ENCODE assay signal across 8 cellular contexts in genomic region chr5:81779125-81779934, GRCh38. TPM values are rescaled to one million over a fixed set of nuclear protein-coding genes. Genes with fewer than 3 reads are reported as not detected.
DNase-seq lines count a peak whose midpoint lies in the region; ATAC-seq and TF ChIP-seq lines count a peak whose summit lies in the region.

No MANE protein-coding gene starts in this region.

- CTCF ChIA-PET in activated CD8-positive, alpha-beta memory T cell treated with anti-CD3 and anti-CD28 coated beads, Interleukin-2, amount 10 ng/mL, durations not matched to agents 7 days and 5 days (lab: Charles Lee): interaction anchor here (1.3 to 1.7 kb wide), 4 partner anchors 13 to 77 kb away, joined by 4 to 8 read pairs (median 6); partner anchors contain the start of gene SSBP2

- H3K36me3 Mint-ChIP-seq in activated CD8-positive, alpha-beta memory T cell treated with anti-CD3 and anti-CD28 coated beads, Interleukin-2, amount 10 ng/mL, durations not matched to agents 7 days and 5 days: peaks cover 8% of the 10 kb centered on the region

- no peaks in the 10 kb centered on the region for H3K9me3 Mint-ChIP-seq in activated CD8-positive, alpha-beta memory T cell treated with anti-CD3 and anti-CD28 coated beads, Interleukin-2, amount 10 ng/mL, durations not matched to agents 7 days and 5 days (ENCODE audit: low read depth)

- ATAC-seq in GM21786 (IDR thresholded peaks at IDR 0.05; ENCODE audit: unreplicated experiment) (peak; percentile 93), esophagus mucosa (peak; percentile 74), HG02970 (IDR thresholded peaks at IDR 0.05; ENCODE audit: low FRiP score, unreplicated experiment) (no peak)
- peak; percentile 89 for ATAC-seq in activated CD8-positive, alpha-beta memory T cell treated with anti-CD3 and anti-CD28 coated beads, Interleukin-2, amount 10 ng/mL, durations not matched to agents 7 days and 5 days

- peak overlapping the region; percentile 87 for H3K27ac ChIP-seq in vagina

- H3K4me3 Mint-ChIP-seq in activated CD8-positive, alpha-beta memory T cell treated with anti-CD3 and anti-CD28 coated beads, Interleukin-2, amount 10 ng/mL, durations not matched to agents 7 days and 5 days: peak overlapping the region; percentile 73

- no peak for TF ChIP-seq POLR2A in vagina (IDR thresholded peaks at IDR 0.05)

- peak overlapping the region; percentile 87 for H3K27ac Mint-ChIP-seq in activated CD8-positive, alpha-beta memory T cell treated with anti-CD3 and anti-CD28 coated beads, Interleukin-2, amount 10 ng/mL, durations not matched to agents 7 days and 5 days

- H3K27me3 Mint-ChIP-seq in activated CD8-positive, alpha-beta memory T cell treated with anti-CD3 and anti-CD28 coated beads, Interleukin-2, amount 10 ng/mL, durations not matched to agents 7 days and 5 days: no peaks in the 10 kb centered on the region

- peak overlapping the region; percentile 39 for H2AFZ ChIP-seq in neuron (ENCODE audit: low read depth, low read length)

- H3K4me3 ChIP-seq in GM06990 (replicated peaks; ENCODE audit: low read depth, low read length) (peak overlapping the region; percentile 52), neuron (ENCODE audit: low read length) (no peak overlapping the region), vagina (peak overlapping the region; percentile 31 to 32)

- peaks cover 10% of the 10 kb centered on the region for H3K4me1 ChIP-seq in neuron (ENCODE audit: insufficient read depth, low read length)
- H3K4me1 ChIP-seq in vagina: peaks cover 22% of the 10 kb centered on the region

- intact Hi-C loops in vagina (cut with DNase I): no loop called here

- peak; percentile 41 for DNase-seq in GM06990 (ENCODE audit: extremely low read depth, insufficient read length)
- DNase-seq in M059J (ENCODE audit: low read depth): peak; percentile 66
- DNase-seq in activated CD8-positive, alpha-beta memory T cell treated with anti-CD3 and anti-CD28 coated beads, Interleukin-2, amount 10 ng/mL, durations not matched to agents 7 days and 5 days: peak; percentile 63
- DNase-seq in vagina (ENCODE audit: extremely low spot score in 2 of 2): no peak

- H3K36me3 ChIP-seq in GM06990 (ENCODE audit: control insufficient read depth, insufficient read depth, low read length): no peaks in the 10 kb centered on the region
- H3K36me3 ChIP-seq in neuron (ENCODE audit: insufficient read depth, low read length): no peaks in the 10 kb centered on the region
- no peaks in the 10 kb centered on the region for H3K36me3 ChIP-seq in vagina

- H3K4me1 Mint-ChIP-seq in activated CD8-positive, alpha-beta memory T cell treated with anti-CD3 and anti-CD28 coated beads, Interleukin-2, amount 10 ng/mL, durations not matched to agents 7 days and 5 days: peaks cover 17% of the 10 kb centered on the region

- H3K27me3 ChIP-seq in GM06990 (replicated peaks; ENCODE audit: control insufficient read depth, insufficient read depth, low read length): no peaks in the 10 kb centered on the region
- no peaks in the 10 kb centered on the region for H3K27me3 ChIP-seq in neuron (ENCODE audit: insufficient read depth, low read length)
- no peaks in the 10 kb centered on the region for H3K27me3 ChIP-seq in vagina

- H3K9me3 ChIP-seq in neuron (ENCODE audit: low read length) (no peaks in the 10 kb centered on the region), vagina (no peaks in the 10 kb centered on the region)

- TF ChIP-seq CTCF in GM06990 (IDR thresholded peaks at IDR 0.05; ENCODE audit: insufficient read depth, low read length, poor library complexity, severe bottlenecking) (no peak), vagina (IDR thresholded peaks at IDR 0.05) (no peak)

RNA-seq across cellular contexts. Expression of gene SSBP2, which starts 28.4 kb away (rescaled TPM):
- total RNA-seq in M059J (2014; rRNA removed; shearing (Covaris generic)): 32.3 and 34.2 TPM in 2 replicates
- 10 to 100 TPM; 13.1 to 21.5 TPM for total RNA-seq in activated CD8-positive, alpha-beta memory T cell treated with anti-CD3 and anti-CD28 coated beads, Interleukin-2, amount 10 ng/mL, durations not matched to agents 7 days and 5 days
- total RNA-seq in esophagus mucosa (26.7 TPM), vagina (66.3 TPM)

Comparison
In these comparisons a context has a peak if more than half of its experiments do, and no peak if none do; other contexts are left out.
1. DNase-seq: peak in GM06990 (single experiment), M059J (single experiment) and activated CD8-positive, alpha-beta memory T cell treated with anti-CD3 and anti-CD28 coated beads, Interleukin-2, amount 10 ng/mL, durations not matched to agents 7 days and 5 days (single experiment); none in vagina (0 of 2).